Comparison of ENCODE assay signal across 24 cellular contexts in genomic region chr7:22202141-22202540, GRCh38.
DNase-seq lines count a peak whose midpoint lies in the region; ATAC-seq, FAIRE-seq and TF ChIP-seq lines count a peak whose summit lies in the region.
"Had no signal": no experiment of that assay in that cellular context is flagged by ENCODE, and none has a peak within 500 bp of the region (broad histone marks: within the 10 kb centered on the region; RNA-seq: fewer than 3 reads in every experiment).

No MANE protein-coding gene starts in this region.

- no peak overlapping the region for H3K4me3 Mint-ChIP-seq in activated CD8-positive, alpha-beta T cell treated with anti-CD3 and anti-CD28 coated beads, Interleukin-2, amount 10 ng/mL, durations not matched to agents 7 days and 5 days
- no peak overlapping the region for H3K4me3 Mint-ChIP-seq in stimulated activated naive B cell treated with anti-CD40 and anti-IgM and Interleukin-4, amounts not matched to agents 10 μg/mL and 1 μg/mL and 100 μg/mL, for 72 hours
- H3K4me3 Mint-ChIP-seq: naive thymus-derived CD8-positive, alpha-beta T cell; T-helper 2 cell treated with Interferon-gamma antibody and Interleukin-4, amounts not matched to agents 5 μg/mL and 100 μg/mL, for 36 hours had no signal

- no peaks in the 10 kb centered on the region for H3K9me3 Mint-ChIP-seq in activated CD8-positive, alpha-beta T cell treated with anti-CD3 and anti-CD28 coated beads, Interleukin-2, amount 10 ng/mL, durations not matched to agents 7 days and 5 days (ENCODE audit: insufficient read depth)
- H3K9me3 Mint-ChIP-seq in stimulated activated naive B cell treated with anti-CD40 and anti-IgM and Interleukin-4, amounts not matched to agents 10 μg/mL and 1 μg/mL and 100 μg/mL, for 72 hours: no peaks in the 10 kb centered on the region
- H3K9me3 Mint-ChIP-seq: naive thymus-derived CD8-positive, alpha-beta T cell; T-helper 2 cell treated with Interferon-gamma antibody and Interleukin-4, amounts not matched to agents 5 μg/mL and 100 μg/mL, for 36 hours had no signal

- no peak for FAIRE-seq in endothelial cell of umbilical vein (lab: Jason Lieb, UNC)

- TF ChIP-seq CTCF in endothelial cell of umbilical vein (IDR thresholded peaks at IDR 0.05; ENCODE audit: extremely low read depth in 1 of 2, insufficient read depth in 1 of 2, low read depth in 1 of 2, low read length in 2 of 2) (no peak), parathyroid adenoma (IDR thresholded peaks at IDR 0.05) (no peak), prostate gland (IDR thresholded peaks at IDR 0.05) (no peak)

- H3K4me2 ChIP-seq in endothelial cell of umbilical vein (ENCODE audit: insufficient read depth, low read length) (no peak overlapping the region), parathyroid adenoma (ENCODE audit: low read length) (no peak overlapping the region), mesenchymal stem cell (ENCODE audit: low read length, poor library complexity, severe bottlenecking) (no peak overlapping the region)
- H3K4me2 ChIP-seq: smooth muscle cell had no signal

- no peaks in the 10 kb centered on the region for H3K36me3 Mint-ChIP-seq in activated CD8-positive, alpha-beta T cell treated with anti-CD3 and anti-CD28 coated beads, Interleukin-2, amount 10 ng/mL, durations not matched to agents 7 days and 5 days (ENCODE audit: low read depth)
- H3K36me3 Mint-ChIP-seq in stimulated activated naive B cell treated with anti-CD40 and anti-IgM and Interleukin-4, amounts not matched to agents 10 μg/mL and 1 μg/mL and 100 μg/mL, for 72 hours: no peaks in the 10 kb centered on the region
- H3K36me3 Mint-ChIP-seq: naive thymus-derived CD8-positive, alpha-beta T cell had no signal

- no peak overlapping the region for H2BK12ac ChIP-seq in mesenchymal stem cell (ENCODE audit: low read length in 2 of 2)

- H3K27ac Mint-ChIP-seq in activated CD8-positive, alpha-beta T cell treated with anti-CD3 and anti-CD28 coated beads, Interleukin-2, amount 10 ng/mL, durations not matched to agents 7 days and 5 days: no peak overlapping the region
- H3K27ac Mint-ChIP-seq in stimulated activated naive B cell treated with anti-CD40 and anti-IgM and Interleukin-4, amounts not matched to agents 10 μg/mL and 1 μg/mL and 100 μg/mL, for 72 hours: no peak overlapping the region
- H3K27ac Mint-ChIP-seq: naive thymus-derived CD8-positive, alpha-beta T cell; T-helper 2 cell treated with Interferon-gamma antibody and Interleukin-4, amounts not matched to agents 5 μg/mL and 100 μg/mL, for 36 hours had no signal

- H3K27me3 ChIP-seq in endothelial cell of umbilical vein (ENCODE audit: control insufficient read depth in 2 of 2, insufficient read depth in 2 of 2, low read length in 2 of 2) (no peaks in the 10 kb centered on the region), parathyroid adenoma (ENCODE audit: control insufficient read depth, insufficient read depth, low read length) (no peaks in the 10 kb centered on the region), mesenchymal stem cell (ENCODE audit: control insufficient read depth in 1 of 2, insufficient read depth in 1 of 2, low read length in 2 of 2) (no peaks in the 10 kb centered on the region), prostate gland (replicated peaks; ENCODE audit: insufficient read depth) (no peaks in the 10 kb centered on the region)
- H3K27me3 ChIP-seq: heart left ventricle, upper lobe of right lung had no signal

- H3K23ac ChIP-seq in mesenchymal stem cell (ENCODE audit: low read length in 2 of 2): no peak overlapping the region

- peaks cover 4% of the 10 kb centered on the region for H3K79me2 ChIP-seq in endothelial cell of umbilical vein (ENCODE audit: control insufficient read depth, insufficient read depth, low read length)
- H3K79me2 ChIP-seq in parathyroid adenoma: peaks cover 39% of the 10 kb centered on the region

- no peak overlapping the region for H3K4ac ChIP-seq in mesenchymal stem cell (ENCODE audit: low read depth in 1 of 2, low read length in 2 of 2)

- H2AFZ ChIP-seq in endothelial cell of umbilical vein (ENCODE audit: low read depth, low read length) (no peak overlapping the region), parathyroid adenoma (no peak overlapping the region), mesenchymal stem cell (ENCODE audit: low read depth, low read length) (no peak overlapping the region)

- H3K79me1 ChIP-seq in mesenchymal stem cell (replicated peaks; ENCODE audit: low read length, poor library complexity, severe bottlenecking): no peaks in the 10 kb centered on the region

- H3K4me1 Mint-ChIP-seq in activated CD8-positive, alpha-beta T cell treated with anti-CD3 and anti-CD28 coated beads, Interleukin-2, amount 10 ng/mL, durations not matched to agents 7 days and 5 days (ENCODE audit: low read depth): no peaks in the 10 kb centered on the region
- H3K4me1 Mint-ChIP-seq in stimulated activated naive B cell treated with anti-CD40 and anti-IgM and Interleukin-4, amounts not matched to agents 10 μg/mL and 1 μg/mL and 100 μg/mL, for 72 hours: no peaks in the 10 kb centered on the region
- H3K4me1 Mint-ChIP-seq: naive thymus-derived CD8-positive, alpha-beta T cell had no signal

- DNase-seq in HS-27A (ENCODE audit: low read depth) (peak; percentile 8), RPMI7951 (ENCODE audit: low read depth) (peak; percentile 17), endothelial cell of umbilical vein (ENCODE audit: low read depth, low spot score) (no peak), mesenchymal stem cell (no peak), prostate gland (ENCODE audit: low spot score) (no peak)
- DNase-seq in activated CD8-positive, alpha-beta T cell treated with anti-CD3 and anti-CD28 coated beads, Interleukin-2, amount 10 ng/mL, durations not matched to agents 7 days and 5 days: no peak
- no peak for DNase-seq in stimulated activated naive B cell treated with anti-CD40 and anti-IgM and Interleukin-4, amounts not matched to agents 10 μg/mL and 1 μg/mL and 100 μg/mL, for 72 hours
- DNase-seq: ACHN; activated naive CD4-positive, alpha-beta T cell treated with Interleukin-2 at 50 U/mL for 16 hours; effector memory CD4-positive, alpha-beta T cell; GF-D8; H7; naive thymus-derived CD8-positive, alpha-beta T cell; NCI-H1417; NCI-H2029 treated with DMSO at 0.1 percent for 48 hours; NCI-H446; NCI-H774; occipital lobe; retina; upper lobe of right lung had no signal

- H2BK5ac ChIP-seq in mesenchymal stem cell (ENCODE audit: low read depth, low read length, poor library complexity, severe bottlenecking): no peak overlapping the region

- dilution Hi-C loops in endothelial cell of umbilical vein (cut with MboI; ENCODE audit: extremely low pct_ligation_motif_present, low sequenced_read_pairs): no loop called here

- H3K9ac ChIP-seq in endothelial cell of umbilical vein (replicated peaks; ENCODE audit: extremely low read depth, insufficient read depth, low read length) (no peak overlapping the region), parathyroid adenoma (no peak overlapping the region), mesenchymal stem cell (ENCODE audit: low read length) (no peak overlapping the region)

- H3K9me3 ChIP-seq in endothelial cell of umbilical vein (replicated peaks; ENCODE audit: control insufficient read depth, insufficient read depth, low read length) (no peaks in the 10 kb centered on the region), parathyroid adenoma (ENCODE audit: control insufficient read depth, low read length) (no peaks in the 10 kb centered on the region), mesenchymal stem cell (ENCODE audit: control insufficient read depth, low read length) (no peaks in the 10 kb centered on the region), prostate gland (no peaks in the 10 kb centered on the region)
- H3K9me3 ChIP-seq: heart left ventricle, upper lobe of right lung had no signal

- intact Hi-C loops in endothelial cell of umbilical vein (cut with micrococcal nuclease): no loop called here
- intact Hi-C loops in prostate gland (cut with DNase I): no loop called here

- H3K4me3 ChIP-seq in endothelial cell of umbilical vein (replicated peaks in 1 of 3; ENCODE audit: insufficient read depth in 1 of 3, low read depth in 1 of 3, low read length in 3 of 3) (no peak overlapping the region), parathyroid adenoma (ENCODE audit: low read depth, low read length) (no peak overlapping the region), mesenchymal stem cell (ENCODE audit: insufficient read depth in 1 of 2, low read depth in 1 of 2, low read length in 2 of 2) (no peak overlapping the region), prostate gland (no peak overlapping the region)
- H3K4me3 ChIP-seq: heart left ventricle, smooth muscle cell, upper lobe of right lung had no signal

- TF ChIP-seq POLR2A in endothelial cell of umbilical vein (IDR thresholded peaks at IDR 0.05; ENCODE audit: low read depth, low read length) (no peak), prostate gland (IDR thresholded peaks at IDR 0.05) (no peak)

- H3K27ac ChIP-seq in endothelial cell of umbilical vein (ENCODE audit: insufficient read depth, low read depth, low read length) (no peak overlapping the region), parathyroid adenoma (peak overlapping the region; percentile 94), mesenchymal stem cell (ENCODE audit: low read length, poor library complexity, severe bottlenecking) (no peak overlapping the region), prostate gland (no peak overlapping the region)
- H3K27ac ChIP-seq: heart left ventricle, upper lobe of right lung had no signal

- no peak overlapping the region for H2BK120ac ChIP-seq in mesenchymal stem cell (ENCODE audit: low read depth, low read length)

- no peak for ATAC-seq in activated CD8-positive, alpha-beta T cell treated with anti-CD3 and anti-CD28 coated beads, Interleukin-2, amount 10 ng/mL, durations not matched to agents 7 days and 5 days
- ATAC-seq in stimulated activated naive B cell treated with anti-CD40 and anti-IgM and Interleukin-4, amounts not matched to agents 10 μg/mL and 1 μg/mL and 100 μg/mL, for 72 hours (replicated peaks): no peak
- ATAC-seq: heart left ventricle; naive thymus-derived CD8-positive, alpha-beta T cell; upper lobe of right lung had no signal

- H4K8ac ChIP-seq in mesenchymal stem cell (ENCODE audit: low read length): no peak overlapping the region

- no peak overlapping the region for H2AK5ac ChIP-seq in mesenchymal stem cell (ENCODE audit: low read length, severe bottlenecking)

- H3K18ac ChIP-seq in mesenchymal stem cell (ENCODE audit: low read depth in 1 of 2, low read length in 2 of 2): no peak overlapping the region

- peaks cover 6% of the 10 kb centered on the region for H3K27me3 Mint-ChIP-seq in activated CD8-positive, alpha-beta T cell treated with anti-CD3 and anti-CD28 coated beads, Interleukin-2, amount 10 ng/mL, durations not matched to agents 7 days and 5 days (ENCODE audit: low read depth)
- H3K27me3 Mint-ChIP-seq in stimulated activated naive B cell treated with anti-CD40 and anti-IgM and Interleukin-4, amounts not matched to agents 10 μg/mL and 1 μg/mL and 100 μg/mL, for 72 hours: no peaks in the 10 kb centered on the region

- CTCF ChIA-PET in endothelial cell of umbilical vein (lab: Charles Lee): interaction anchor here (0.7 to 1.6 kb wide), 3 partner anchors 13 to 244 kb away, joined by 3 to 5 read pairs (median 4); no protein-coding TSS in a partner anchor
- CTCF ChIA-PET in activated CD8-positive, alpha-beta T cell treated with anti-CD3 and anti-CD28 coated beads, Interleukin-2, amount 10 ng/mL, durations not matched to agents 7 days and 5 days (lab: Charles Lee): no interaction called here

- BruUV-seq in endothelial cell of umbilical vein (replicated peaks; lab: Mats Ljungman, UMichigan): no TSS peak

- 90% methylated on average over 1 of the region's 1 CpG for WGBS in mesenchymal stem cell
- WGBS in prostate gland: 95% methylated on average over 1 of the region's 1 CpG

- H2BK15ac ChIP-seq in mesenchymal stem cell (ENCODE audit: low read depth, poor library complexity, severe bottlenecking): no peak overlapping the region

- H3K9me1 ChIP-seq in endothelial cell of umbilical vein (replicated peaks; ENCODE audit: control insufficient read depth, extremely low read depth, insufficient read depth, low read length): no peaks in the 10 kb centered on the region

- H3K4me1 ChIP-seq in endothelial cell of umbilical vein (ENCODE audit: control insufficient read depth, extremely low read depth, insufficient read depth, low read length) (no peaks in the 10 kb centered on the region), parathyroid adenoma (peaks cover 79% of the 10 kb centered on the region), mesenchymal stem cell (ENCODE audit: control insufficient read depth, insufficient read depth, low read depth, low read length) (no peaks in the 10 kb centered on the region), prostate gland (replicated peaks) (no peaks in the 10 kb centered on the region)

- no peak overlapping the region for H3K14ac ChIP-seq in mesenchymal stem cell (ENCODE audit: low read length in 2 of 2)

- no peaks in the 10 kb centered on the region for H4K20me1 ChIP-seq in endothelial cell of umbilical vein (replicated peaks; ENCODE audit: control insufficient read depth, extremely low read depth, insufficient read depth, low read length)

- POLR2A ChIA-PET in endothelial cell of umbilical vein (lab: Charles Lee): no interaction called here
- POLR2A ChIA-PET in activated CD8-positive, alpha-beta T cell treated with anti-CD3 and anti-CD28 coated beads, Interleukin-2, amount 10 ng/mL, durations not matched to agents 7 days and 5 days (lab: Charles Lee): no interaction called here

- H3K36me3 ChIP-seq in endothelial cell of umbilical vein (ENCODE audit: control insufficient read depth in 2 of 2, extremely low read depth in 1 of 2, insufficient read depth in 2 of 2, low read length in 2 of 2) (peaks cover 3 to 14% of the 10 kb centered on the region in 2 experiments), parathyroid adenoma (ENCODE audit: control insufficient read depth, insufficient read depth, low read length) (no peaks in the 10 kb centered on the region), mesenchymal stem cell (ENCODE audit: control insufficient read depth in 1 of 2, insufficient read depth in 2 of 2, low read depth in 1 of 2, low read length in 2 of 2) (no peaks in the 10 kb centered on the region), prostate gland (no peaks in the 10 kb centered on the region)

- no peak overlapping the region for H4K91ac ChIP-seq in mesenchymal stem cell (ENCODE audit: low read length)

Comparison
In these comparisons a context has a peak if more than half of its experiments do, and no peak if none do; other contexts are left out.
1. DNase-seq: peak in HS-27A (single experiment) and RPMI7951 (single experiment); none in endothelial cell of umbilical vein (single experiment), mesenchymal stem cell (single experiment), activated CD8-positive, alpha-beta T cell treated with anti-CD3 and anti-CD28 coated beads, Interleukin-2, amount 10 ng/mL, durations not matched to agents 7 days and 5 days (single experiment), prostate gland (single experiment) and stimulated activated naive B cell treated with anti-CD40 and anti-IgM and Interleukin-4, amounts not matched to agents 10 μg/mL and 1 μg/mL and 100 μg/mL, for 72 hours (single experiment).